Comparison of ENCODE assay signal across 12 cellular contexts in genomic region chr15:89820651-89821611, GRCh38. TPM values are rescaled to one million over a fixed set of nuclear protein-coding genes. Genes with fewer than 3 reads are reported as not detected.
DNase-seq lines count a peak whose midpoint lies in the region; ATAC-seq, FAIRE-seq and TF ChIP-seq lines count a peak whose summit lies in the region.
"Had no signal": no experiment of that assay in that cellular context is flagged by ENCODE, and none has a peak within 500 bp of the region (broad histone marks: within the 10 kb centered on the region; RNA-seq: fewer than 3 reads in every experiment).

No MANE protein-coding gene starts in this region.

- BruUV-seq in MCF 10A (replicated peaks; lab: Mats Ljungman, UMichigan), result no TSS peak

- H3K9me3 Mint-ChIP-seq in MCF 10A (ENCODE audit: unreplicated experiment), result no peaks in the 10 kb centered on the region
- H3K9me3 Mint-ChIP-seq in activated CD4-positive, alpha-beta memory T cell treated with anti-CD3 and anti-CD28 coated beads, Interleukin-2, amount 10 ng/mL, durations not matched to agents 7 days and 5 days, result no peaks in the 10 kb centered on the region

- DNase-seq in A172 (ENCODE audit: low spot score), result peak; percentile 72
- no peak for DNase-seq in HTR-8/SVneo (ENCODE audit: insufficient read length, low spot score)
- DNase-seq in MCF 10A (ENCODE audit: unreplicated experiment), result peak; percentile 88
- no peak for DNase-seq in left lobe of liver (ENCODE audit: low spot score)
- DNase-seq in RPMI8226, result no peak
- no peak for DNase-seq in NCI-H2107 treated with DMSO at 0.1 percent for 48 hours (lab: John Stamatoyannopoulos, UW; ENCODE audit: unreplicated experiment)
- DNase-seq in activated CD4-positive, alpha-beta memory T cell treated with anti-CD3 and anti-CD28 coated beads, Interleukin-2, amount 10 ng/mL, durations not matched to agents 7 days and 5 days, result no peak
- DNase-seq: activated CD4-positive, alpha-beta T cell treated with anti-CD3 and anti-CD28 coated beads, Interleukin-2, amount 50 U/mL, for 48 hours; NCI-H2081 treated with DMSO at 0.1 percent for 48 hours had no signal

- POLR2A ChIA-PET in MCF 10A (lab: Yijun Ruan, JAX), result interaction anchor here (0.6 to 4.1 kb wide), 7 partner anchors 9 to 59 kb away, joined by 3 to 22 read pairs (median 4); no protein-coding TSS in a partner anchor
- POLR2A ChIA-PET in activated CD4-positive, alpha-beta memory T cell treated with anti-CD3 and anti-CD28 coated beads, Interleukin-2, amount 10 ng/mL, durations not matched to agents 7 days and 5 days (lab: Charles Lee), result no interaction called here

- FAIRE-seq in HTR-8/SVneo (lab: Jason Lieb, UNC), result peak; percentile 55
- FAIRE-seq: endometrium had no signal

- peaks cover 5% of the 10 kb centered on the region for H3K36me3 Mint-ChIP-seq in MCF 10A (ENCODE audit: insufficient read depth, unreplicated experiment)
- H3K36me3 Mint-ChIP-seq in activated CD4-positive, alpha-beta memory T cell treated with anti-CD3 and anti-CD28 coated beads, Interleukin-2, amount 10 ng/mL, durations not matched to agents 7 days and 5 days (ENCODE audit: low read depth), result peaks cover 5% of the 10 kb centered on the region

- TF ChIP-seq CTCF in MCF 10A (IDR thresholded peaks at IDR 0.05; ENCODE audit: unreplicated experiment), result no peak

- no peaks in the 10 kb centered on the region for H3K27me3 Mint-ChIP-seq in MCF 10A (ENCODE audit: insufficient read depth, unreplicated experiment)
- H3K27me3 Mint-ChIP-seq in activated CD4-positive, alpha-beta memory T cell treated with anti-CD3 and anti-CD28 coated beads, Interleukin-2, amount 10 ng/mL, durations not matched to agents 7 days and 5 days, result peaks cover 35% of the 10 kb centered on the region

- intact Hi-C loops in MCF 10A (cut with micrococcal nuclease), result no loop called here

- CTCF ChIA-PET in MCF 10A (lab: Yijun Ruan, JAX), result interaction anchor here (0.7 to 3.5 kb wide), 3 partner anchors 31 to 60 kb away, joined by 4 to 11 read pairs (median 10); no protein-coding TSS in a partner anchor
- CTCF ChIA-PET in activated CD4-positive, alpha-beta memory T cell treated with anti-CD3 and anti-CD28 coated beads, Interleukin-2, amount 10 ng/mL, durations not matched to agents 7 days and 5 days (lab: Charles Lee), result no interaction called here

- H3K4me3 Mint-ChIP-seq in MCF 10A (ENCODE audit: unreplicated experiment), result peak overlapping the region; percentile 33
- no peak overlapping the region for H3K4me3 Mint-ChIP-seq in activated CD4-positive, alpha-beta memory T cell treated with anti-CD3 and anti-CD28 coated beads, Interleukin-2, amount 10 ng/mL, durations not matched to agents 7 days and 5 days

- H3K4me1 Mint-ChIP-seq in MCF 10A (ENCODE audit: insufficient read depth, unreplicated experiment), result peaks cover 43% of the 10 kb centered on the region
- peaks cover 8% of the 10 kb centered on the region for H3K4me1 Mint-ChIP-seq in activated CD4-positive, alpha-beta memory T cell treated with anti-CD3 and anti-CD28 coated beads, Interleukin-2, amount 10 ng/mL, durations not matched to agents 7 days and 5 days

- peak; percentile 25 for ATAC-seq in left lobe of liver
- no peak for ATAC-seq in HG02840 (IDR thresholded peaks at IDR 0.05; ENCODE audit: low FRiP score, unreplicated experiment)

- peak overlapping the region; percentile 81 for H3K27ac Mint-ChIP-seq in MCF 10A (ENCODE audit: low read depth, unreplicated experiment)
- H3K27ac Mint-ChIP-seq in activated CD4-positive, alpha-beta memory T cell treated with anti-CD3 and anti-CD28 coated beads, Interleukin-2, amount 10 ng/mL, durations not matched to agents 7 days and 5 days, result no peak overlapping the region

RNA-seq across cellular contexts. Expression of gene ANPEP, which starts 6.3 kb away (rescaled TPM):
- total RNA-seq in A172 (2014; rRNA removed; shearing (Covaris generic)), result 1.7 and 3.6 TPM in 2 replicates
- 252 and 294 TPM in 2 replicates for total RNA-seq in MCF 10A (2022)
- 383 TPM for total RNA-seq in left lobe of liver
- total RNA-seq in activated CD4-positive, alpha-beta memory T cell treated with anti-CD3 and anti-CD28 coated beads, Interleukin-2, amount 10 ng/mL, durations not matched to agents 7 days and 5 days, result 1 to 10 TPM; 3.7 to 4.0 TPM

RNA-seq across cellular contexts. Expression of gene MESP2, which starts 44.8 kb away (rescaled TPM):
- not detected in 2 replicates for total RNA-seq in A172 (2014; rRNA removed; shearing (Covaris generic))
- not detected in 2 replicates for total RNA-seq in MCF 10A (2022)
- total RNA-seq in left lobe of liver, result 0.15 TPM
- total RNA-seq in activated CD4-positive, alpha-beta memory T cell treated with anti-CD3 and anti-CD28 coated beads, Interleukin-2, amount 10 ng/mL, durations not matched to agents 7 days and 5 days, result not detected
- total RNA-seq: SJSA1 had no signal

Comparison
In these comparisons a context has a peak if more than half of its experiments do, and no peak if none do; other contexts are left out.
1. DNase-seq: peak in A172 (single experiment) and MCF 10A (single experiment); none in HTR-8/SVneo (single experiment), left lobe of liver (single experiment), RPMI8226 (single experiment), NCI-H2107 treated with DMSO at 0.1 percent for 48 hours (single experiment) and activated CD4-positive, alpha-beta memory T cell treated with anti-CD3 and anti-CD28 coated beads, Interleukin-2, amount 10 ng/mL, durations not matched to agents 7 days and 5 days (single experiment).
2. RNA of gene ANPEP, which starts 6.3 kb away (total RNA-seq): 383 TPM in left lobe of liver (single experiment) and 252 to 294 TPM in MCF 10A; 3.7 to 4.0 TPM in activated CD4-positive, alpha-beta memory T cell treated with anti-CD3 and anti-CD28 coated beads, Interleukin-2, amount 10 ng/mL, durations not matched to agents 7 days and 5 days and 1.7 to 3.6 TPM in A172; every median in the first group is over 10 times any median in the second.